Comparison of ENCODE assay signal across 27 cellular contexts in genomic region chr1:230337266-230337665, GRCh38.
"Had no signal": no experiment of that assay in that cellular context is flagged by ENCODE, and none has a peak within 500 bp of the region (broad histone marks: within the 10 kb centered on the region; RNA-seq: fewer than 3 reads in every experiment).

No MANE protein-coding gene starts in this region.

- H3K9me3 ChIP-seq: esophagus muscularis mucosa, lower lobe of right lung, neutrophil, pancreas, suprapubic skin, transverse colon, upper lobe of right lung, uterus had no signal

- H3K36me3 ChIP-seq: esophagus muscularis mucosa, lower lobe of right lung, neutrophil, suprapubic skin, transverse colon, upper lobe of right lung, uterus had no signal

- H3K27me3 ChIP-seq: pancreas, transverse colon, upper lobe of right lung, uterus had no signal

- DNase-seq: dermis blood vessel endothelial cell; effector memory CD4-positive, alpha-beta T cell; foreskin keratinocyte; hypothalamus; immature natural killer cell; islet precursor cell; kidney glomerular epithelial cell; left colon; left ventricle myocardium superior; lower lobe of right lung; naive thymus-derived CD8-positive, alpha-beta T cell; pancreas; stimulated activated CD4-positive, alpha-beta T cell treated with anti-CD3 and anti-CD28 coated beads, Interleukin-12 subunit alpha, Interleukin-12 subunit beta, amount 100 ng/mL, for 4 hours; stimulated activated CD4-positive, alpha-beta T cell treated with anti-CD3 and anti-CD28 coated beads, Interleukin-1b, Interleukin-23, amount 100 ng/mL, for 48 hours; stimulated activated CD4-positive, alpha-beta T cell treated with anti-CD3 and anti-CD28 coated beads, Interleukin-4, amount 100 ng/mL, for 1 hour; stimulated activated CD8-positive, alpha-beta memory T cell treated with anti-CD3 and anti-CD28 coated beads, Interleukin-4, amount 100 ng/mL, for 48 hours; stimulated activated naive CD4-positive, alpha-beta T cell; stimulated activated naive CD8-positive, alpha-beta T cell treated with anti-CD3 and anti-CD28 coated beads, Interleukin-15, amount 100 ng/mL, for 72 hours; transverse colon; upper lobe of right lung; uterus had no signal

- H3K27ac ChIP-seq: coronary artery, esophagus muscularis mucosa, foreskin keratinocyte, lower lobe of right lung, neutrophil, pancreas, suprapubic skin, transverse colon, upper lobe of right lung, uterus had no signal

- H3K4me3 ChIP-seq: coronary artery, esophagus muscularis mucosa, lower lobe of right lung, pancreas, smooth muscle cell, suprapubic skin, transverse colon, upper lobe of right lung, uterus had no signal

- ATAC-seq: left colon; left ventricle myocardium superior; lower lobe of right lung; naive thymus-derived CD8-positive, alpha-beta T cell; pancreas; sciatic nerve; stimulated activated naive CD8-positive, alpha-beta T cell treated with anti-CD3 and anti-CD28 coated beads, Interleukin-15, amount 100 ng/mL, for 72 hours; upper lobe of right lung had no signal

- H3K4me1 ChIP-seq: foreskin keratinocyte, lower lobe of right lung, pancreas, suprapubic skin, transverse colon, upper lobe of right lung, uterus had no signal
